17 cellular contexts compared by ENCODE assay signal in genomic region chr9:68690088-68690487, GRCh38. TPM values are rescaled to one million over a fixed set of nuclear protein-coding genes. Genes with fewer than 3 reads are reported as not detected.
DNase-seq lines count a peak whose midpoint lies in the region; ATAC-seq and TF ChIP-seq lines count a peak whose summit lies in the region.
"Had no signal": no experiment of that assay in that cellular context is flagged by ENCODE, and none has a peak within 500 bp of the region (broad histone marks: within the 10 kb centered on the region; RNA-seq: fewer than 3 reads in every experiment).

No MANE protein-coding gene starts in this region.

- H3K9me3 ChIP-seq in thoracic aorta: no peaks in the 10 kb centered on the region
- H3K9me3 ChIP-seq: ovary had no signal

- TF ChIP-seq CTCF in thoracic aorta (IDR thresholded peaks at IDR 0.05): no peak

- H3K36me3 ChIP-seq in thoracic aorta: no peaks in the 10 kb centered on the region
- H3K36me3 ChIP-seq: ovary had no signal

- H3K27me3 ChIP-seq in thoracic aorta (replicated peaks; ENCODE audit: insufficient read depth): no peaks in the 10 kb centered on the region
- H3K27me3 ChIP-seq: ovary had no signal

- ATAC-seq in left colon (peak; percentile 51), thoracic aorta (ENCODE audit: insufficient number of reproducible peaks, low FRiP score, low read depth) (peak; percentile 90), GM21529 (IDR thresholded peaks at IDR 0.05; ENCODE audit: unreplicated experiment) (no peak), HG03457 (IDR thresholded peaks at IDR 0.05; ENCODE audit: unreplicated experiment) (no peak)
- ATAC-seq in stimulated activated naive CD8-positive, alpha-beta T cell treated with anti-CD3 and anti-CD28 coated beads, Interleukin-15, Interleukin-2, amounts not matched to agents 100 U/mL and 50 U/mL, for 24 hours: no peak
- ATAC-seq: Panc1 had no signal

- TF ChIP-seq POLR2A in erythroblast (IDR thresholded peaks at IDR 0.05; ENCODE audit: low read length): no peak

- peak overlapping the region in 1 of 2 donors; percentile 48 for H3K27ac ChIP-seq in thoracic aorta
- H3K27ac ChIP-seq: C4-2B, ovary had no signal

- H3K4me1 ChIP-seq in thoracic aorta (ENCODE audit: control insufficient read depth in 1 of 2, low read depth in 2 of 2): peaks cover 8 to 24% of the 10 kb centered on the region in 2 donors

- peak overlapping the region; percentile 38 for H3K4me3 ChIP-seq in thoracic aorta
- H3K4me3 ChIP-seq: ovary had no signal

- intact Hi-C loops in left colon (cut with DNase I, micrococcal nuclease): no loop called here

- DNase-seq in RKO (ENCODE audit: low spot score): peak; percentile 35
- peak; percentile 14 to 17 for DNase-seq in erythroblast (lab: John Stamatoyannopoulos, UW)
- DNase-seq in left colon: no peak
- DNase-seq in thoracic aorta (ENCODE audit: low spot score): peak; percentile 38
- no peak for DNase-seq in stimulated activated naive CD8-positive, alpha-beta T cell treated with anti-CD3 and anti-CD28 coated beads, Interleukin-15, Interleukin-2, amounts not matched to agents 100 U/mL and 50 U/mL, for 24 hours
- no peak for DNase-seq in NCI-H748 treated with DMSO at 0.1 percent for 48 hours (lab: John Stamatoyannopoulos, UW)
- DNase-seq: activated CD8-positive, alpha-beta memory T cell treated with anti-CD3 and anti-CD28 coated beads for 24 hours; activated naive CD4-positive, alpha-beta T cell treated with Interleukin-2 at 50 U/mL for 16 hours; MM.1S; stimulated activated CD4-positive, alpha-beta T cell treated with anti-CD3 and anti-CD28 coated beads, Interleukin-2, amount 100 ng/mL, for 48 hours; stimulated activated naive CD4-positive, alpha-beta T cell; T-helper 9 cell had no signal

RNA-seq across cellular contexts. Expression of gene PIP5K1B, which starts 15.0 kb away (rescaled TPM):
- total RNA-seq in left colon (10 to 100 TPM; 83.1 to 91.6 TPM), thoracic aorta (1 to 10 TPM; 3.9 to 7.1 TPM)

Comparison
In these comparisons a context has a peak if more than half of its experiments do, and no peak if none do; other contexts are left out.
1. DNase-seq: peak in RKO (single experiment), erythroblast (2 of 2) and thoracic aorta (single experiment); none in left colon (0 of 2), stimulated activated naive CD8-positive, alpha-beta T cell treated with anti-CD3 and anti-CD28 coated beads, Interleukin-15, Interleukin-2, amounts not matched to agents 100 U/mL and 50 U/mL, for 24 hours (single experiment) and NCI-H748 treated with DMSO at 0.1 percent for 48 hours (single experiment).
2. ATAC-seq: peak in left colon (single experiment) and thoracic aorta (single experiment); none in GM21529 (single experiment), stimulated activated naive CD8-positive, alpha-beta T cell treated with anti-CD3 and anti-CD28 coated beads, Interleukin-15, Interleukin-2, amounts not matched to agents 100 U/mL and 50 U/mL, for 24 hours (single experiment) and HG03457 (single experiment).
3. RNA of gene PIP5K1B, which starts 15.0 kb away (total RNA-seq): 83.1 to 91.6 TPM in left colon; 3.9 to 7.1 TPM in thoracic aorta; every median in the first group is over 10 times any median in the second.